In genomic region chrX:40485973-40486372, GRCh38 we compare ENCODE assay signal across 24 cellular contexts.
DNase-seq lines count a peak whose midpoint lies in the region; ATAC-seq, FAIRE-seq and TF ChIP-seq lines count a peak whose summit lies in the region.
"Had no signal": no experiment of that assay in that cellular context is flagged by ENCODE, and none has a peak within 500 bp of the region (broad histone marks: within the 10 kb centered on the region; RNA-seq: fewer than 3 reads in every experiment).

No MANE protein-coding gene starts in this region.

- H3K36me3 ChIP-seq in K562 (ENCODE audit: control insufficient read depth, insufficient read depth, low read length) = no peaks in the 10 kb centered on the region
- H3K36me3 ChIP-seq: BLaER1 had no signal

- no peak for DNase-seq in activated naive CD4-positive, alpha-beta T cell treated with anti-CD3 and anti-CD28 coated beads, Interleukin-2, amount 50 U/mL, for 72 hours (ENCODE audit: low spot score in 2 of 2)
- DNase-seq in K562 (ENCODE audit: extremely low read depth in 1 of 4, low spot score in 3 of 4) (no peak), epithelial cell of proximal tubule (ENCODE audit: low read depth) (no peak), WTC11 (ENCODE audit: low spot score) (no peak), head of caudate nucleus (no peak)
- DNase-seq: CD4-positive, alpha-beta T cell; CD8-positive, alpha-beta memory T cell; DMS 273 treated with DMSO at 0.1 percent for 48 hours; DMS79; EL; GDM1; GM23248; H7; HFFc6 had no signal

- H3K4me3 Mint-ChIP-seq in activated naive CD4-positive, alpha-beta T cell treated with anti-CD3 and anti-CD28 coated beads, Interleukin-2, amount 50 U/mL, for 24 hours = no peak overlapping the region
- no peak overlapping the region for H3K4me3 Mint-ChIP-seq in WTC11
- H3K4me3 Mint-ChIP-seq: B cell; CD4-positive, alpha-beta T cell; CD8-positive, alpha-beta memory T cell; HFFc6 had no signal

- CTCF ChIA-PET in K562 (lab: Yijun Ruan, JAX; ENCODE audit: low intra/inter-chr PET ratio) = no interaction called here
- CTCF ChIA-PET in WTC11 (lab: Charles Lee) = no interaction called here

- intact Hi-C loops in K562 (cut with micrococcal nuclease) (no loop called here), head of caudate nucleus (cut with DNase I) (no loop called here)

- no peak overlapping the region for H3K4me3 ChIP-seq in K562
- H3K4me3 ChIP-seq in epithelial cell of proximal tubule (ENCODE audit: low read depth, low read length) = no peak overlapping the region
- H3K4me3 ChIP-seq: BLaER1, GM12878, GM23248 had no signal

- H3K27ac Mint-ChIP-seq in activated naive CD4-positive, alpha-beta T cell treated with anti-CD3 and anti-CD28 coated beads, Interleukin-2, amount 50 U/mL, for 24 hours = peak overlapping the region; percentile 48
- no peak overlapping the region for H3K27ac Mint-ChIP-seq in activated naive CD4-positive, alpha-beta T cell treated with anti-CD3 and anti-CD28 coated beads, Interleukin-2, amount 50 U/mL, for 72 hours
- no peak overlapping the region for H3K27ac Mint-ChIP-seq in WTC11
- H3K27ac Mint-ChIP-seq: B cell; CD4-positive, alpha-beta T cell; CD8-positive, alpha-beta memory T cell; HFFc6 had no signal

- in situ Hi-C loops in K562 (cut with MboI) = no loop called here

- TF ChIP-seq CTCF in K562 (IDR thresholded peaks at IDR 0.05 in 2 of 3, conservative IDR thresholded peaks at IDR 0.05 in 1 of 3; ENCODE audit: insufficient read depth in 2 of 3, low read depth in 1 of 3, low read length in 3 of 3) = no peak
- TF ChIP-seq CTCF in epithelial cell of proximal tubule (conservative IDR thresholded peaks at IDR 0.05; ENCODE audit: low read depth, low read length) = peak; percentile 9
- TF ChIP-seq CTCF in WTC11 (IDR thresholded peaks at IDR 0.05) = no peak

- H3K9ac ChIP-seq in K562 (ENCODE audit: insufficient read depth in 1 of 2, low read depth in 2 of 2, low read length in 2 of 2) = no peak overlapping the region
- H3K9ac ChIP-seq: BLaER1, GM23248 had no signal

- no peak for ATAC-seq in activated naive CD4-positive, alpha-beta T cell treated with anti-CD3 and anti-CD28 coated beads, Interleukin-2, amount 50 U/mL, for 72 hours
- ATAC-seq in K562 = no peak
- ATAC-seq in WTC11 = no peak
- ATAC-seq: GM12878, HCT116 had no signal

- H3K9me1 ChIP-seq in K562 (ENCODE audit: control insufficient read depth, insufficient read depth, low read length) = no peaks in the 10 kb centered on the region

- TF ChIP-seq RAD21 in K562 (CRISPR knock-in tag; conservative IDR thresholded peaks at IDR 0.05 in 1 of 2, IDR thresholded peaks at IDR 0.05 in 1 of 2) = no peak

- POLR2A ChIA-PET in K562 (lab: Yijun Ruan, JAX) (no interaction called here), WTC11 (lab: Charles Lee) (no interaction called here)

- no peak for FAIRE-seq in K562 (lab: Jason Lieb, UNC)
- FAIRE-seq: A204.1, GM12878, GM19239, H1 had no signal

- no peaks in the 10 kb centered on the region for H4K20me1 ChIP-seq in K562 (replicated peaks; ENCODE audit: control insufficient read depth, insufficient read depth, low read length)
- H4K20me1 ChIP-seq: BLaER1 had no signal

- no peak overlapping the region for H3K4me2 ChIP-seq in K562 (ENCODE audit: insufficient read depth, low read length)
- H3K4me2 ChIP-seq: BLaER1 had no signal

- H3K27ac ChIP-seq in K562 (ENCODE audit: extremely low read depth, low read depth, low read length) = no peak overlapping the region
- H3K27ac ChIP-seq: 22Rv1, BLaER1, C4-2B, GM23248 had no signal

- H3K27me3 Mint-ChIP-seq in activated naive CD4-positive, alpha-beta T cell treated with anti-CD3 and anti-CD28 coated beads, Interleukin-2, amount 50 U/mL, for 24 hours = no peaks in the 10 kb centered on the region
- H3K27me3 Mint-ChIP-seq in WTC11 (ENCODE audit: low read depth) = peaks cover 5% of the 10 kb centered on the region
- H3K27me3 Mint-ChIP-seq: B cell; CD4-positive, alpha-beta T cell had no signal

- peaks cover 3% of the 10 kb centered on the region for H3K4me1 Mint-ChIP-seq in activated naive CD4-positive, alpha-beta T cell treated with anti-CD3 and anti-CD28 coated beads, Interleukin-2, amount 50 U/mL, for 24 hours
- H3K4me1 Mint-ChIP-seq in WTC11 = peaks cover 26% of the 10 kb centered on the region
- H3K4me1 Mint-ChIP-seq: B cell had no signal

- H3K9me3 Mint-ChIP-seq in activated naive CD4-positive, alpha-beta T cell treated with anti-CD3 and anti-CD28 coated beads, Interleukin-2, amount 50 U/mL, for 24 hours = no peaks in the 10 kb centered on the region
- H3K9me3 Mint-ChIP-seq in activated naive CD4-positive, alpha-beta T cell treated with anti-CD3 and anti-CD28 coated beads, Interleukin-2, amount 50 U/mL, for 72 hours = peaks cover 4 to 12% of the 10 kb centered on the region in 2 donors
- H3K9me3 Mint-ChIP-seq in WTC11 = peaks cover 6% of the 10 kb centered on the region; the same call in 1 of the 2 replicates
- H3K9me3 Mint-ChIP-seq: CD4-positive, alpha-beta T cell; HFFc6 had no signal

- H3K4me1 ChIP-seq in K562 (replicated peaks in 1 of 2; ENCODE audit: control insufficient read depth in 2 of 2, insufficient read depth in 2 of 2, low read length in 2 of 2) = peaks cover 0 to 6% of the 10 kb centered on the region in 2 experiments; a peak in 3 of 5 replicates
- H3K4me1 ChIP-seq: BLaER1 had no signal

- TF ChIP-seq POLR2A in K562 (conservative IDR thresholded peaks at IDR 0.05) = no peak

- no peak for TF ChIP-seq EP300 in K562 (IDR thresholded peaks at IDR 0.05; ENCODE audit: low read length)

- no peaks in the 10 kb centered on the region for H3K79me2 ChIP-seq in K562 (ENCODE audit: control insufficient read depth, insufficient read depth, low read length)

- no TSS peak for BruUV-seq in K562 (replicated peaks; lab: Mats Ljungman, UMichigan)

- no peaks in the 10 kb centered on the region for H3K27me3 ChIP-seq in K562 (ENCODE audit: control insufficient read depth in 2 of 2, insufficient read depth in 2 of 2, low read length in 2 of 2)

- H3K9me3 ChIP-seq in K562 (replicated peaks; ENCODE audit: control insufficient read depth, insufficient read depth, low read depth, low read length) = no peaks in the 10 kb centered on the region

- no peaks in the 10 kb centered on the region for H3K36me3 Mint-ChIP-seq in activated naive CD4-positive, alpha-beta T cell treated with anti-CD3 and anti-CD28 coated beads, Interleukin-2, amount 50 U/mL, for 24 hours
- no peaks in the 10 kb centered on the region for H3K36me3 Mint-ChIP-seq in activated naive CD4-positive, alpha-beta T cell treated with anti-CD3 and anti-CD28 coated beads, Interleukin-2, amount 50 U/mL, for 72 hours
- no peaks in the 10 kb centered on the region for H3K36me3 Mint-ChIP-seq in WTC11

- 60% methylated on average over 1 of the region's 1 CpG for WGBS in K562 (ENCODE audit: insufficient coverage, low coverage, missing lambda C conversion rate)

- H2AFZ ChIP-seq in K562 (ENCODE audit: low read depth, low read length) = no peak overlapping the region
- H2AFZ ChIP-seq: GM23248 had no signal

TF ChIP-seq in K562, 482 proteins besides CTCF, POLR2A, EP300 and RAD21:
- TF ChIP-seq ZNF512 (tag; IDR thresholded peaks at IDR 0.05) = peak; percentile 91
- TF ChIP-seq BRD9 (IDR thresholded peaks at IDR 0.05; ENCODE audit: low read depth, partially characterized antibody) = no peak
- TF ChIP-seq ZBTB1 (CRISPR knock-in tag; IDR thresholded peaks at IDR 0.05; ENCODE audit: borderline replicate concordance, low read depth) = no peak

TF ChIP-seq in WTC11, 78 proteins besides CTCF, POLR2A, EP300 and RAD21 (continues in another document):
- TF ChIP-seq, protein P1, sequence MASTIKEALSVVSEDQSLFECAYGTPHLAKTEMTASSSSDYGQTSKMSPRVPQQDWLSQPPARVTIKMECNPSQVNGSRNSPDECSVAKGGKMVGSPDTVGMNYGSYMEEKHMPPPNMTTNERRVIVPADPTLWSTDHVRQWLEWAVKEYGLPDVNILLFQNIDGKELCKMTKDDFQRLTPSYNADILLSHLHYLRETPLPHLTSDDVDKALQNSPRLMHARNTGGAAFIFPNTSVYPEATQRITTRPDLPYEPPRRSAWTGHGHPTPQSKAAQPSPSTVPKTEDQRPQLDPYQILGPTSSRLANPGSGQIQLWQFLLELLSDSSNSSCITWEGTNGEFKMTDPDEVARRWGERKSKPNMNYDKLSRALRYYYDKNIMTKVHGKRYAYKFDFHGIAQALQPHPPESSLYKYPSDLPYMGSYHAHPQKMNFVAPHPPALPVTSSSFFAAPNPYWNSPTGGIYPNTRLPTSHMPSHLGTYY (CRISPR knock-in tag; IDR thresholded peaks at IDR 0.05) = no peak
- TF ChIP-seq HMGA2 (CRISPR knock-in tag; IDR thresholded peaks at IDR 0.05) = no peak
- no peak for TF ChIP-seq FOXK1 (CRISPR knock-in tag; IDR thresholded peaks at IDR 0.05)
- no peak for TF ChIP-seq AFF4 (CRISPR knock-in tag; IDR thresholded peaks at IDR 0.05; ENCODE audit: borderline replicate concordance)
